17 cellular contexts compared by ENCODE assay signal in the genomic region with DNA sequence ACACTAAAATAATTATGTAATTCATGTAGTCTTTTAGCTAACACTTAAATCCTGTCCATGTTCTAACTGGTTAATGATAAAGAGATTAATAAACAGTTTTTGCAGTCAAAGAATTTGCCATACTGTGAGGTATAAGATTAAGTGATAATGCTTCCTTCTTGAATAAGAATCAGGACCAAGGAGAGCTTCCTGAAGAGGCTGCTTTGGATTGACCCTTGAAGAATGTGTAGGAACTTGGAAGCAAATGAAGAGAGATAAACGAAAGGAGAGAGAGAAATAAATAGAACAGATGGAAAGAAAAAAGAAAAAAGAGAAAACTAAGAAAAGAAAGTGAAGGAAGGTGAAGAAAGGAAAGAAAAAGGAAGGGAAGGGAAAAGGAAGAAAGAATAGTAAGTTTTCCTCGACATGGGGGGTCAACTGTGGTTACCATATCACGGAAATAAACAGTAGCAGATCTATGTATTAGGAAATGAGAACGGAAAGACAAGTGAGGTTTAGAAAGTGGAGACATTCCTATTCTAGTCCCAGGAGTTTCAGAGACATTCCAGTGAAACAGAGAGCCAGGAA.
A peak's percentile ranks its signal among the peaks of the same experiment; 100 is the strongest.
DNase-seq lines count a peak whose midpoint lies in the region; ATAC-seq, FAIRE-seq and TF ChIP-seq lines count a peak whose summit lies in the region.
"Had no signal": no experiment of that assay in that cellular context is flagged by ENCODE, and none has a peak within 500 bp of the region (broad histone marks: within the 10 kb centered on the region; RNA-seq: fewer than 3 reads in every experiment).

No MANE protein-coding gene starts in this region.

- H3K36me3 ChIP-seq in HCT116 (ENCODE audit: control insufficient read depth in 1 of 2, insufficient read depth in 2 of 2, low read length in 2 of 2) (no peaks in the 10 kb centered on the region), astrocyte (ENCODE audit: insufficient read depth, low read length) (no peaks in the 10 kb centered on the region), keratinocyte (ENCODE audit: control insufficient read depth in 2 of 2, extremely low read depth in 1 of 2, insufficient read depth in 2 of 2, low read length in 2 of 2) (no peaks in the 10 kb centered on the region)
- H3K36me3 ChIP-seq: brain microvascular endothelial cell, HAP-1 had no signal

- POLR2A ChIA-PET in HCT116 (lab: Charles Lee), result no interaction called here

- TF ChIP-seq CTCF in HCT116 (IDR thresholded peaks at IDR 0.05 in 2 of 3, conservative IDR thresholded peaks at IDR 0.05 in 1 of 3; ENCODE audit: borderline replicate concordance in 1 of 3, insufficient read depth in 1 of 3, low read depth in 2 of 3, low read length in 2 of 3) (no peak), astrocyte (IDR thresholded peaks at IDR 0.05; ENCODE audit: insufficient read depth, low read depth, low read length) (no peak), keratinocyte (optimal IDR thresholded peaks at IDR 0.05 in 1 of 3, IDR thresholded peaks at IDR 0.05 in 1 of 3, conservative IDR thresholded peaks at IDR 0.05 in 1 of 3; ENCODE audit: extremely low read depth in 1 of 3, insufficient read depth in 2 of 3, low read length in 3 of 3) (no peak), lower leg skin (IDR thresholded peaks at IDR 0.05) (no peak)

- H3K9me1 ChIP-seq in keratinocyte (ENCODE audit: control insufficient read depth, extremely low read depth, insufficient read depth, low read length), result no peaks in the 10 kb centered on the region

- H3K4me3 ChIP-seq in HCT116 (replicated peaks in 1 of 2; ENCODE audit: low read depth in 1 of 2, low read length in 2 of 2), result no peak overlapping the region
- no peak overlapping the region for H3K4me3 ChIP-seq in astrocyte (ENCODE audit: insufficient read depth, low read depth, low read length)
- H3K4me3 ChIP-seq in keratinocyte (ENCODE audit: control insufficient read depth in 2 of 3, extremely low read depth in 1 of 3, insufficient read depth in 2 of 3, low read depth in 1 of 3, low read length in 3 of 3), result no peak overlapping the region
- no peak overlapping the region for H3K4me3 ChIP-seq in lower leg skin (ENCODE audit: low read depth, poor library complexity, severe bottlenecking)
- H3K4me3 ChIP-seq: HAP-1 had no signal

- H3K9me3 ChIP-seq in HCT116 (ENCODE audit: control insufficient read depth in 1 of 2, insufficient read depth in 1 of 2, low read depth in 1 of 2, low read length in 2 of 2), result no peaks in the 10 kb centered on the region
- H3K9me3 ChIP-seq in astrocyte (ENCODE audit: insufficient read depth, low read depth, low read length), result no peaks in the 10 kb centered on the region
- H3K9me3 ChIP-seq in keratinocyte (ENCODE audit: control insufficient read depth, low read depth, low read length), result no peaks in the 10 kb centered on the region
- H3K9me3 ChIP-seq: HAP-1 had no signal

- H3K4me1 Mint-ChIP-seq in astrocyte (ENCODE audit: low read depth, unreplicated experiment), result no peaks in the 10 kb centered on the region

- TF ChIP-seq POLR2A in HCT116 (IDR thresholded peaks at IDR 0.05; ENCODE audit: borderline replicate concordance, extremely low read depth, insufficient read depth, insufficient read length) (no peak), lower leg skin (IDR thresholded peaks at IDR 0.05) (no peak)

- in situ Hi-C loops in ACHN (cut with HindIII; ENCODE audit: low pct_ligation_motif_present, low pct_unique_long_range_greater_than_20kb, low sequenced_read_pairs), result no loop called here

- no TSS peak for BruUV-seq in HCT116 (replicated peaks; lab: Mats Ljungman, UMichigan)

- RAD21 ChIA-PET in HCT116 (lab: Charles Lee; ENCODE audit: low non-redundant PET in 1 of 2, low total read pairs in 2 of 2, uncharacterized antibody in 2 of 2, unreplicated experiment in 2 of 2), result no interaction called here

- H3K36me3 Mint-ChIP-seq in astrocyte (ENCODE audit: low read depth, unreplicated experiment), result no peaks in the 10 kb centered on the region

- H3K27me3 Mint-ChIP-seq in astrocyte (ENCODE audit: low read depth, unreplicated experiment), result no peaks in the 10 kb centered on the region

- dilution Hi-C loops in keratinocyte (cut with MboI; ENCODE audit: extremely low pct_ligation_motif_present, low sequenced_read_pairs), result no loop called here

- no peak overlapping the region for H3K27ac Mint-ChIP-seq in astrocyte (ENCODE audit: unreplicated experiment)
- H3K27ac Mint-ChIP-seq: progenitor cell of endocrine pancreas had no signal

- WGBS in lower leg skin, 2 donors, result 60 to 62% methylated on average over 4 of the region's 4 CpGs

- H3K27me3 ChIP-seq in HCT116 (ENCODE audit: insufficient read depth, low read length) (no peaks in the 10 kb centered on the region), astrocyte (ENCODE audit: insufficient read depth, low read length) (no peaks in the 10 kb centered on the region), keratinocyte (ENCODE audit: control insufficient read depth, extremely low read depth, insufficient read depth, low read length) (no peaks in the 10 kb centered on the region)
- H3K27me3 ChIP-seq: brain microvascular endothelial cell had no signal

- H3K4me2 ChIP-seq in HCT116 (ENCODE audit: low read length) (0 out of 2 replicates have a peak overlapping the region, but pooled peaks have one; percentile 42), astrocyte (ENCODE audit: low read length) (no peak overlapping the region), keratinocyte (ENCODE audit: control insufficient read depth, extremely low read depth, insufficient read depth, low read depth, low read length) (peak overlapping the region; percentile 60)

- FAIRE-seq in astrocyte (lab: Jason Lieb, UNC) (no peak), keratinocyte (lab: Jason Lieb, UNC) (no peak)

- no peak overlapping the region for H3K4me3 Mint-ChIP-seq in astrocyte (ENCODE audit: unreplicated experiment)
- H3K4me3 Mint-ChIP-seq: activated T-cell treated with anti-CD3 and anti-CD28 coated beads, Interleukin-2, amount 50 U/mL, for 4 hours had no signal

- no peaks in the 10 kb centered on the region for H3K4me1 ChIP-seq in HCT116 (ENCODE audit: control insufficient read depth in 1 of 2, insufficient read depth in 2 of 2, low read length in 2 of 2)
- no peaks in the 10 kb centered on the region for H3K4me1 ChIP-seq in astrocyte (ENCODE audit: insufficient read depth, low read length)
- no peaks in the 10 kb centered on the region for H3K4me1 ChIP-seq in keratinocyte (ENCODE audit: control insufficient read depth, extremely low read depth, insufficient read depth, low read length)
- H3K4me1 ChIP-seq: HAP-1 had no signal

- TF ChIP-seq RAD21 in HCT116 (IDR thresholded peaks at IDR 0.05; ENCODE audit: low read depth), result no peak

- CTCF ChIA-PET in HCT116 (lab: Charles Lee), result interaction anchor here (0.6 to 1.3 kb wide), 2 partner anchors 178 to 238 kb away, joined by 3 read pairs; no protein-coding TSS in a partner anchor

- H3K9ac ChIP-seq in HCT116 (ENCODE audit: low read length) (no peak overlapping the region), astrocyte (ENCODE audit: low read length) (no peak overlapping the region), keratinocyte (ENCODE audit: control insufficient read depth, extremely low read depth, insufficient read depth, low read length) (no peak overlapping the region)

- H3K27ac ChIP-seq in HCT116 (ENCODE audit: low read depth, low read length), result no peak overlapping the region
- H3K27ac ChIP-seq in astrocyte (ENCODE audit: low read depth, low read length), result no peak overlapping the region
- H3K27ac ChIP-seq in keratinocyte (ENCODE audit: control insufficient read depth, insufficient read depth, low read length), result no peak overlapping the region
- H3K27ac ChIP-seq: brain microvascular endothelial cell, VCaP had no signal

- no peaks in the 10 kb centered on the region for H3K9me2 ChIP-seq in HCT116 (ENCODE audit: insufficient read depth)

- ATAC-seq in HCT116, result no peak
- no peak for ATAC-seq in GM19463 (IDR thresholded peaks at IDR 0.05; ENCODE audit: unreplicated experiment)
- ATAC-seq: left colon had no signal

- intact Hi-C loops in HCT116 (cut with micrococcal nuclease), result loop anchor here (1.0 kb wide), 2 partner anchors 236 to 257 kb away; no protein-coding TSS in a partner anchor
- intact Hi-C loops in lower leg skin (cut with DNase I; ENCODE audit: low total_unique reads), result no loop called here

- peak; percentile 14 for DNase-seq in ACHN
- DNase-seq in HCT116 (ENCODE audit: low read depth, low spot score), result no peak
- peak; percentile 4 for DNase-seq in astrocyte (ENCODE audit: low read depth)
- no peak for DNase-seq in keratinocyte (ENCODE audit: low read depth, low spot score)
- DNase-seq in lower leg skin (ENCODE audit: low spot score in 2 of 2), result no peak
- no peak for DNase-seq in stimulated activated CD4-positive, alpha-beta T cell treated with anti-CD3 and anti-CD28 coated beads, Interleukin-4, amount 100 ng/mL, for 24 hours
- no peak for DNase-seq in SIG-M5 treated with dmso at 0.1 percent for 504 hours (lab: John Stamatoyannopoulos, UW; ENCODE audit: unreplicated experiment)
- DNase-seq: activated T-cell treated with anti-CD3 and anti-CD28 coated beads, Interleukin-2, amount 50 U/mL, for 4 hours; effector CD8-positive, alpha-beta T cell; NCI-H774; stimulated activated naive CD4-positive, alpha-beta T cell treated with Interleukin-2 at 50 U/mL for 16 hours had no signal

- H4K20me1 ChIP-seq in HCT116 (ENCODE audit: insufficient read depth), result no peaks in the 10 kb centered on the region
- no peaks in the 10 kb centered on the region for H4K20me1 ChIP-seq in astrocyte (ENCODE audit: insufficient read depth, low read length)
- H4K20me1 ChIP-seq in keratinocyte (ENCODE audit: control insufficient read depth, extremely low read depth, insufficient read depth, low read length), result no peaks in the 10 kb centered on the region

- no peaks in the 10 kb centered on the region for H3K79me2 ChIP-seq in HCT116 (ENCODE audit: insufficient read depth, low read length)
- no peaks in the 10 kb centered on the region for H3K79me2 ChIP-seq in astrocyte (ENCODE audit: insufficient read depth, low read length)
- no peaks in the 10 kb centered on the region for H3K79me2 ChIP-seq in keratinocyte (ENCODE audit: control insufficient read depth, insufficient read depth, low read length)

- no peaks in the 10 kb centered on the region for H3K9me3 Mint-ChIP-seq in astrocyte (ENCODE audit: unreplicated experiment)
- H3K9me3 Mint-ChIP-seq: activated T-cell treated with anti-CD3 and anti-CD28 coated beads, Interleukin-2, amount 50 U/mL, for 4 hours had no signal

- H2AFZ ChIP-seq in HCT116 (ENCODE audit: low read depth, low read length, poor library complexity, severe bottlenecking), result peak overlapping the region; percentile 92
- H2AFZ ChIP-seq in astrocyte (ENCODE audit: low read depth, low read length), result no peak overlapping the region
- no peak overlapping the region for H2AFZ ChIP-seq in keratinocyte (ENCODE audit: control insufficient read depth, low read length)

Comparison
In these comparisons a context has a peak if more than half of its experiments do, and no peak if none do; other contexts are left out.
1. DNase-seq: peak in ACHN (single experiment) and astrocyte (single experiment); none in HCT116 (single experiment), keratinocyte (single experiment), lower leg skin (0 of 2), stimulated activated CD4-positive, alpha-beta T cell treated with anti-CD3 and anti-CD28 coated beads, Interleukin-4, amount 100 ng/mL, for 24 hours (single experiment) and SIG-M5 treated with dmso at 0.1 percent for 504 hours (single experiment).